In genomic region chr18:77177009-77177408, GRCh38 we compare ENCODE assay signal across 23 cellular contexts. TPM values are rescaled to one million over a fixed set of nuclear protein-coding genes. Genes with fewer than 3 reads are reported as not detected.
A peak's percentile ranks its signal among the peaks of the same experiment; 100 is the strongest.
DNase-seq lines count a peak whose midpoint lies in the region.
"Had no signal": no experiment of that assay in that cellular context is flagged by ENCODE, and none has a peak within 500 bp of the region (broad histone marks: within the 10 kb centered on the region; RNA-seq: fewer than 3 reads in every experiment).

No MANE protein-coding gene starts in this region.

- no peak overlapping the region for H3K9ac ChIP-seq in Karpas-422 (ENCODE audit: low read length)

- H3K36me3 ChIP-seq in Karpas-422 (ENCODE audit: insufficient read depth, low read length): no peaks in the 10 kb centered on the region
- H3K36me3 ChIP-seq: breast epithelium, transverse colon had no signal

- no peaks in the 10 kb centered on the region for H3K27me3 ChIP-seq in Karpas-422 (ENCODE audit: low read length)
- H3K27me3 ChIP-seq: breast epithelium, transverse colon had no signal

- H3K79me2 ChIP-seq in Karpas-422 (ENCODE audit: low read length): no peaks in the 10 kb centered on the region

- H4K20me1 ChIP-seq in Karpas-422 (ENCODE audit: insufficient read depth, low read depth, low read length): no peaks in the 10 kb centered on the region

- DNase-seq in ELR (ENCODE audit: low read depth) (peak; percentile 68), RPMI7951 (ENCODE audit: low read depth) (peak; percentile 20), epithelial cell of prostate (ENCODE audit: low read depth, low spot score) (peak; percentile 56), kidney tubule cell (ENCODE audit: low spot score) (peak; percentile 68), NCI-H1092 treated with DMSO at 0.1 percent for 48 hours (lab: John Stamatoyannopoulos, UW) (no peak), Karpas-422 (no peak), NCI-H345 (lab: John Stamatoyannopoulos, UW) (no peak)
- DNase-seq in activated naive CD4-positive, alpha-beta T cell treated with anti-CD3 and anti-CD28 coated beads, Interleukin-2, amount 50 U/mL, for 16 hours: no peak
- DNase-seq: activated CD8-positive, alpha-beta memory T cell treated with anti-CD3 and anti-CD28 coated beads for 24 hours; activated naive CD8-positive, alpha-beta T cell treated with anti-CD3 and anti-CD28 coated beads for 36 hours; CD8-positive, alpha-beta T cell; DMS79 treated with DMSO at 0.1 percent for 48 hours; erythroblast; immature natural killer cell; NCI-H1105; NCI-H748 treated with DMSO at 0.1 percent for 48 hours; PC-9; stimulated activated CD4-positive, alpha-beta T cell treated with anti-CD3 and anti-CD28 coated beads, Interleukin-1b, Interleukin-23, amount 100 ng/mL, for 48 hours; T-helper 9 cell; transverse colon had no signal

- H3K4me2 ChIP-seq in Karpas-422 (ENCODE audit: low read depth, low read length, poor library complexity, severe bottlenecking): no peak overlapping the region
- H3K4me2 ChIP-seq: PC-9 had no signal

- no peaks in the 10 kb centered on the region for H3K9me2 ChIP-seq in Karpas-422 (replicated peaks; ENCODE audit: insufficient read depth, low read length)

- no peak overlapping the region for H3K4me3 ChIP-seq in Karpas-422 (ENCODE audit: low read length)
- H3K4me3 ChIP-seq: breast epithelium, K562, PC-9, SK-N-MC, transverse colon had no signal

- H2AFZ ChIP-seq in Karpas-422 (ENCODE audit: low read length): no peak overlapping the region
- H2AFZ ChIP-seq: PC-9 had no signal

- H3K9me3 ChIP-seq in Karpas-422 (ENCODE audit: low read length): no peaks in the 10 kb centered on the region
- H3K9me3 ChIP-seq: breast epithelium, transverse colon had no signal

- no peaks in the 10 kb centered on the region for H3K4me1 ChIP-seq in Karpas-422 (ENCODE audit: low read length)
- H3K4me1 ChIP-seq: breast epithelium, transverse colon had no signal

- H3K27ac ChIP-seq in epithelial cell of prostate (no peak overlapping the region), Karpas-422 (ENCODE audit: low read length) (no peak overlapping the region)
- H3K27ac ChIP-seq: breast epithelium, PC-9, SK-N-MC, transverse colon had no signal

RNA-seq across cellular contexts. Expression of gene MBP, which starts 44.4 kb away (rescaled TPM):
- total RNA-seq in RPMI7951 (2014; rRNA removed; shearing (Covaris generic)): 9.5 and 15.6 TPM in 2 replicates
- 58.3 and 67.8 TPM in 2 replicates for total RNA-seq in Karpas-422 (2014; rRNA removed; shearing (Covaris generic); ENCODE audit: low replicate concordance)

Comparison
In these comparisons a context has a peak if more than half of its experiments do, and no peak if none do; other contexts are left out.
1. DNase-seq: peak in ELR (single experiment), RPMI7951 (single experiment), epithelial cell of prostate (single experiment) and kidney tubule cell (single experiment); none in activated naive CD4-positive, alpha-beta T cell treated with anti-CD3 and anti-CD28 coated beads, Interleukin-2, amount 50 U/mL, for 16 hours (single experiment), NCI-H1092 treated with DMSO at 0.1 percent for 48 hours (single experiment), Karpas-422 (single experiment) and NCI-H345 (single experiment).